Comparison of ENCODE assay signal across 29 cellular contexts in the genomic region with DNA sequence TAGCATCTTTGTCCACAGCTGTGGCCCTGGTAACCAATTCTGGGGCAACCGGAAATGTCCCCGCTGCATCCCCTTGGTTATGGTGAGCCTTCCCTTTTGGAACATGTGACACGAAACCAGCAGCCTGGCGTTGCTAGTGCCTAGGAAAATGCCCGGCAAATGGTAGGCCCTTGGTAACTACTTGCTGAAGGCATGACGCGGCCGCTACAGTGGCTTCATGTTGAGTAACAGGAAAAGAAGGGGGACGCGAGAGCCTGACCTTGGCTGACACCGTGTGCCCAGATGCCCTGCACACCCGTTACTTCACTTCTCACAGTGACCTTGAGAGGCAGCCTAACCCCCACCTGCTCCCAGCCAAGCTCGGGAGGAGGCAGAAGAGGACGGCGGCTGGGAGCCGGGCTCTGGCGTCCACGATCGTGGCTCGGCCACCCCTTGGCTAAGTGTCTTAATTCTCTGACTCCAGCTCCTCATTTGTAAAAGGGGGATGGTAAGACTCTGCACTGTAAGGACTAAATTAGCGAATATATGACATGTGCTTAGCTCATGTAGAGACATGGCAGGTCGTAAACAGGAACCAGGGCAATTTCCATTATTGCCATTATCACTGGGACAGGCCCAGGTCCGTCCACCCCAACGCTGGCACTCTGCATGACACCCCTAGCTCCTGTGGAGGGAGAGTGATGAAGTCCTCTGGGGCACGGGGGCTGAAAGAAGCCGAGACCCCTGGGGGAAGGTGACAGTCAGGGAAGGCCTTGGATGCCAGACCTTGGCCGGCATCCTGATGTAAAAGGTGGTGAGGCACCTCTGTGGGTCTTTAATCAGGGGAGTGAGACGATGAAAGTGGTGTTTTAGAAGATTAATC. TPM values are rescaled to one million over a fixed set of nuclear protein-coding genes. Genes with fewer than 3 reads are reported as not detected.
DNase-seq lines count a peak whose midpoint lies in the region; ATAC-seq and TF ChIP-seq lines count a peak whose summit lies in the region.
"Had no signal": no experiment of that assay in that cellular context is flagged by ENCODE, and none has a peak within 500 bp of the region (broad histone marks: within the 10 kb centered on the region; RNA-seq: fewer than 3 reads in every experiment).

No MANE protein-coding gene starts in this region.

- intact Hi-C loops in cardiac septum (cut with DNase I), result no loop called here
- intact Hi-C loops in left cardiac atrium (cut with DNase I), result no loop called here
- intact Hi-C loops in lower lobe of right lung (cut with DNase I), result no loop called here

- no peaks in the 10 kb centered on the region for H3K27me3 ChIP-seq in RWPE2 (ENCODE audit: insufficient read depth, poor library complexity, severe bottlenecking)
- peaks cover 40% of the 10 kb centered on the region for H3K27me3 ChIP-seq in lower lobe of right lung (ENCODE audit: low read depth)
- peaks cover 18% of the 10 kb centered on the region for H3K27me3 ChIP-seq in MG63
- H3K27me3 ChIP-seq: upper lobe of left lung had no signal

- no peak overlapping the region for H3K4me3 ChIP-seq in RWPE2 (ENCODE audit: severe bottlenecking)
- H3K4me3 ChIP-seq in lower lobe of right lung, result no peak overlapping the region
- H3K4me3 ChIP-seq in MG63, result no peak overlapping the region
- H3K4me3 ChIP-seq: A549, esophagus muscularis mucosa, heart right ventricle, skin epidermis, upper lobe of left lung had no signal

- no peaks in the 10 kb centered on the region for H3K4me1 ChIP-seq in RWPE2 (ENCODE audit: insufficient read depth, poor library complexity, severe bottlenecking)
- H3K4me1 ChIP-seq in lower lobe of right lung, result no peaks in the 10 kb centered on the region
- H3K4me1 ChIP-seq: A549, heart right ventricle had no signal

- H3K36me3 ChIP-seq in RWPE2 (ENCODE audit: low read depth) (no peaks in the 10 kb centered on the region), lower lobe of right lung (no peaks in the 10 kb centered on the region), MG63 (no peaks in the 10 kb centered on the region)

- peak; percentile 55 for DNase-seq in cardiac septum (ENCODE audit: low spot score)
- DNase-seq in left cardiac atrium, result no peak
- peak; percentile 44 for DNase-seq in RWPE2 (ENCODE audit: low spot score)
- peak; percentile 16 for DNase-seq in lower lobe of right lung
- no peak for DNase-seq in hypothalamus (lab: John Stamatoyannopoulos, UW)
- no peak for DNase-seq in MG63
- DNase-seq: activated gamma-delta T cell, NCI-H1436 treated with DMSO at 0.1 percent for 48 hours, NCI-H2081 treated with DMSO at 0.1 percent for 48 hours had no signal

- no peak for ATAC-seq in left cardiac atrium
- no peak for ATAC-seq in RWPE2 (ENCODE audit: low read depth)
- peak in 1 of 2 donors; percentile 4 for ATAC-seq in lower lobe of right lung
- no peak for ATAC-seq in GM19463 (IDR thresholded peaks at IDR 0.05; ENCODE audit: unreplicated experiment)
- ATAC-seq in GM18867 (IDR thresholded peaks at IDR 0.05; ENCODE audit: unreplicated experiment), result no peak

- H3K27ac ChIP-seq in RWPE2 (ENCODE audit: poor library complexity, severe bottlenecking) (no peak overlapping the region), lower lobe of right lung (no peak overlapping the region)
- H3K27ac ChIP-seq: A549, esophagus muscularis mucosa, heart right ventricle, KMS-11, skin epidermis, upper lobe of left lung had no signal

- TF ChIP-seq CTCF in RWPE2 (IDR thresholded peaks at IDR 0.05; ENCODE audit: poor library complexity, severe bottlenecking), result no peak
- no peak for TF ChIP-seq CTCF in lower lobe of right lung (IDR thresholded peaks at IDR 0.05)

- H3K9me3 ChIP-seq in RWPE2 (ENCODE audit: severe bottlenecking), result no peaks in the 10 kb centered on the region
- H3K9me3 ChIP-seq in lower lobe of right lung, result no peaks in the 10 kb centered on the region
- no peaks in the 10 kb centered on the region for H3K9me3 ChIP-seq in MG63
- H3K9me3 ChIP-seq: A549, esophagus muscularis mucosa, heart right ventricle, upper lobe of left lung had no signal

RNA-seq across cellular contexts. Expression of a gene that starts 18.9 kb away (rescaled TPM):
- 24.7 TPM for total RNA-seq in cardiac septum
- 10 to 100 TPM; 27.6 to 28.1 TPM for total RNA-seq in left cardiac atrium
- total RNA-seq in lower lobe of right lung, result 30.2 TPM
- total RNA-seq in MG63 (2014; rRNA removed; shearing (Covaris generic); ENCODE audit: low replicate concordance), result 11.1 and 26.7 TPM in 2 replicates

RNA-seq across cellular contexts. Expression of a gene that starts 53.4 kb away (rescaled TPM):
- total RNA-seq in cardiac septum (not detected), left cardiac atrium (not detected), lower lobe of right lung (not detected)
- not detected in 2 replicates for total RNA-seq in MG63 (2014; rRNA removed; shearing (Covaris generic); ENCODE audit: low replicate concordance)
- total RNA-seq: activated CD4-positive, alpha-beta T cell treated with anti-CD3 and anti-CD28 coated beads, Interleukin-2, amount 10 ng/mL, durations not matched to agents 7 days and 5 days; activated T-cell treated with anti-CD3 and anti-CD28 coated beads, Interleukin-2, amount 50 U/mL, for 4 hours; astrocyte; CD4-positive, alpha-beta memory T cell; Daoy; dermis blood vessel endothelial cell; esophagus muscularis mucosa; H4; heart right ventricle; kidney; naive thymus-derived CD4-positive, alpha-beta T cell; osteoblast; T-cell; upper lobe of left lung; WTC11 had no signal

RNA-seq across cellular contexts. Expression of a gene that starts 59.9 kb away (rescaled TPM):
- total RNA-seq in cardiac septum, result not detected
- not detected for total RNA-seq in left cardiac atrium
- 4.5 TPM for total RNA-seq in lower lobe of right lung
- not detected in 2 replicates for total RNA-seq in MG63 (2014; rRNA removed; shearing (Covaris generic); ENCODE audit: low replicate concordance)
- total RNA-seq: activated CD4-positive, alpha-beta T cell treated with anti-CD3 and anti-CD28 coated beads, Interleukin-2, amount 10 ng/mL, durations not matched to agents 7 days and 5 days; activated T-cell treated with anti-CD3 and anti-CD28 coated beads, Interleukin-2, amount 50 U/mL, for 4 hours; astrocyte; CD4-positive, alpha-beta memory T cell; Daoy; dermis blood vessel endothelial cell; esophagus muscularis mucosa; H4; heart right ventricle; naive thymus-derived CD4-positive, alpha-beta T cell; osteoblast; T-cell had no signal

Comparison
In these comparisons a context has a peak if more than half of its experiments do, and no peak if none do; other contexts are left out.
1. DNase-seq: peak in cardiac septum (single experiment), RWPE2 (single experiment) and lower lobe of right lung (single experiment); none in left cardiac atrium (single experiment), hypothalamus (0 of 51) and MG63 (single experiment).